ENCODE assay signal across 1 cellular context in the genomic region with DNA sequence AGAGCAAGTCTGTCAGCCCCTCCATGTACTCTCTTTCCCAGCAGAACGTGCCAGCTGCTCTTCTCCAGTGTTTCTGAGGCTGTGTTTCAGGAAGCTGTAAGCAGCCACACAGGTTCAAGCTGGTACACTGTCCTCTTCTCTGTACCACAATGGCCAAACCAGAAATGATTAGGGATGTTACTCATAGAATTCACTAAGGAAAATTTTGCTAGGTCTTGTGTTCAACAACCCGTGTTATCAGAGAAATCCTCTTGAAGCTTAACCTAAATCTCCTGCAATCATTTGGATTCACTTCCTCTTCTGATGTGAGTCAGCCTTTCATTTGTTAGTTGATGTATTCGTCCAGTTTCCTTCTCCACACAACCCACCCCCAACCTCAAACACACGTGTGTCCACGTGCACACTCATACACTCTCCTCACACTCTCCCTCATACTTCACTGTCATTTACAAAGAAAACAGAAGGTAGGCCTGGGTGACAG.
TF ChIP-seq lines count a peak whose summit lies in the region.

No MANE protein-coding gene starts in this region.

TF ChIP-seq in K562, 482 proteins besides CTCF, POLR2A, EP300 and RAD21 (continued from another document and continues in another):
- TF ChIP-seq RERE (CRISPR knock-in tag; IDR thresholded peaks at IDR 0.05; ENCODE audit: borderline replicate concordance) (no peak), U2AF2 (optimal IDR thresholded peaks at IDR 0.05; ENCODE audit: low read depth, low read length) (no peak), MCM3 (IDR thresholded peaks at IDR 0.05) (no peak), ZNF280A (IDR thresholded peaks at IDR 0.05; ENCODE audit: low read depth, partially characterized antibody) (no peak), SLC30A9 (CRISPR knock-in tag; IDR thresholded peaks at IDR 0.05) (no peak), MITF (IDR thresholded peaks at IDR 0.05) (no peak), NR3C1 (CRISPR knock-in tag; IDR thresholded peaks at IDR 0.05) (no peak), KDM1A (IDR thresholded peaks at IDR 0.05) (peak in 1 of 2 experiments; percentile 18; a peak in 1 of 4 replicates), HEY1 (CRISPR knock-in tag; IDR thresholded peaks at IDR 0.05; ENCODE audit: borderline replicate concordance) (no peak), MAFG (tag; conservative IDR thresholded peaks at IDR 0.05) (0 out of 2 replicates have a peak, but pooled peaks have one; percentile 17), HDGF (IDR thresholded peaks at IDR 0.05) (no peak), NCOA1 (IDR thresholded peaks at IDR 0.05; ENCODE audit: low read depth) (no peak), BHLHE40 (IDR thresholded peaks at IDR 0.05; ENCODE audit: low read length) (peak; percentile 83), ZNF146 (CRISPR knock-in tag; IDR thresholded peaks at IDR 0.05; ENCODE audit: unreplicated experiment) (no peak), RBM34 (IDR thresholded peaks at IDR 0.05; ENCODE audit: borderline replicate concordance, insufficient read depth, low read length) (no peak), KAT2B (IDR thresholded peaks at IDR 0.05; ENCODE audit: low read depth, low read length) (no peak), ZNF143 (CRISPR knock-in tag; IDR thresholded peaks at IDR 0.05) (no peak), ID3 (CRISPR knock-in tag; IDR thresholded peaks at IDR 0.05) (no peak), ID3 (tag; IDR thresholded peaks at IDR 0.05) (no peak), ZNF311 (CRISPR knock-in tag; IDR thresholded peaks at IDR 0.05) (no peak), EHMT2 (IDR thresholded peaks at IDR 0.05) (no peak), CBFA2T2 (conservative IDR thresholded peaks at IDR 0.05) (no peak), SMARCC2 (IDR thresholded peaks at IDR 0.05; ENCODE audit: low read depth) (peak; percentile 27; the same call in 1 of the 2 replicates), TEAD4 (IDR thresholded peaks at IDR 0.05; ENCODE audit: low read length) (no peak), TEAD4 (CRISPR knock-in tag; IDR thresholded peaks at IDR 0.05; ENCODE audit: borderline replicate concordance) (no peak), ESRRB (CRISPR knock-in tag; IDR thresholded peaks at IDR 0.05; ENCODE audit: borderline replicate concordance) (no peak), ZNF197 (CRISPR knock-in tag; IDR thresholded peaks at IDR 0.05; ENCODE audit: low read depth) (no peak), MAFF (IDR thresholded peaks at IDR 0.05; ENCODE audit: low read length) (peak; percentile 25; the same call in 1 of the 2 replicates), ZNF124 (CRISPR knock-in tag; IDR thresholded peaks at IDR 0.05) (no peak), TFAM (CRISPR knock-in tag; conservative IDR thresholded peaks at IDR 0.05) (no peak), TCF7L2 (IDR thresholded peaks at IDR 0.05; ENCODE audit: low read depth, low read length) (no peak), MYC (IDR thresholded peaks at IDR 0.05; ENCODE audit: low read depth, low read length) (peak; percentile 44; the same call in 1 of the 2 replicates), MYC (CRISPR knock-in tag; IDR thresholded peaks at IDR 0.05; ENCODE audit: borderline replicate concordance, low read depth) (no peak), KLF1 (tag; IDR thresholded peaks at IDR 0.05) (no peak), PHF21A (IDR thresholded peaks at IDR 0.05; ENCODE audit: borderline replicate concordance, low read depth) (no peak), ZBTB8A (IDR thresholded peaks at IDR 0.05; ENCODE audit: partially characterized antibody) (no peak), ZZZ3 (IDR thresholded peaks at IDR 0.05) (no peak)
- TF ChIP-seq, protein P1, sequence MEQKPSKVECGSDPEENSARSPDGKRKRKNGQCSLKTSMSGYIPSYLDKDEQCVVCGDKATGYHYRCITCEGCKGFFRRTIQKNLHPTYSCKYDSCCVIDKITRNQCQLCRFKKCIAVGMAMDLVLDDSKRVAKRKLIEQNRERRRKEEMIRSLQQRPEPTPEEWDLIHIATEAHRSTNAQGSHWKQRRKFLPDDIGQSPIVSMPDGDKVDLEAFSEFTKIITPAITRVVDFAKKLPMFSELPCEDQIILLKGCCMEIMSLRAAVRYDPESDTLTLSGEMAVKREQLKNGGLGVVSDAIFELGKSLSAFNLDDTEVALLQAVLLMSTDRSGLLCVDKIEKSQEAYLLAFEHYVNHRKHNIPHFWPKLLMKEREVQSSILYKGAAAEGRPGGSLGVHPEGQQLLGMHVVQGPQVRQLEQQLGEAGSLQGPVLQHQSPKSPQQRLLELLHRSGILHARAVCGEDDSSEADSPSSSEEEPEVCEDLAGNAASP (IDR thresholded peaks at IDR 0.05), result no peak
- TF ChIP-seq, protein P2, sequence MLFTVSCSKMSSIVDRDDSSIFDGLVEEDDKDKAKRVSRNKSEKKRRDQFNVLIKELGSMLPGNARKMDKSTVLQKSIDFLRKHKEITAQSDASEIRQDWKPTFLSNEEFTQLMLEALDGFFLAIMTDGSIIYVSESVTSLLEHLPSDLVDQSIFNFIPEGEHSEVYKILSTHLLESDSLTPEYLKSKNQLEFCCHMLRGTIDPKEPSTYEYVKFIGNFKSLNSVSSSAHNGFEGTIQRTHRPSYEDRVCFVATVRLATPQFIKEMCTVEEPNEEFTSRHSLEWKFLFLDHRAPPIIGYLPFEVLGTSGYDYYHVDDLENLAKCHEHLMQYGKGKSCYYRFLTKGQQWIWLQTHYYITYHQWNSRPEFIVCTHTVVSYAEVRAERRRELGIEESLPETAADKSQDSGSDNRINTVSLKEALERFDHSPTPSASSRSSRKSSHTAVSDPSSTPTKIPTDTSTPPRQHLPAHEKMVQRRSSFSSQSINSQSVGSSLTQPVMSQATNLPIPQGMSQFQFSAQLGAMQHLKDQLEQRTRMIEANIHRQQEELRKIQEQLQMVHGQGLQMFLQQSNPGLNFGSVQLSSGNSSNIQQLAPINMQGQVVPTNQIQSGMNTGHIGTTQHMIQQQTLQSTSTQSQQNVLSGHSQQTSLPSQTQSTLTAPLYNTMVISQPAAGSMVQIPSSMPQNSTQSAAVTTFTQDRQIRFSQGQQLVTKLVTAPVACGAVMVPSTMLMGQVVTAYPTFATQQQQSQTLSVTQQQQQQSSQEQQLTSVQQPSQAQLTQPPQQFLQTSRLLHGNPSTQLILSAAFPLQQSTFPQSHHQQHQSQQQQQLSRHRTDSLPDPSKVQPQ (CRISPR knock-in tag; IDR thresholded peaks at IDR 0.05; ENCODE audit: borderline replicate concordance), result no peak
- TF ChIP-seq, protein P3, sequence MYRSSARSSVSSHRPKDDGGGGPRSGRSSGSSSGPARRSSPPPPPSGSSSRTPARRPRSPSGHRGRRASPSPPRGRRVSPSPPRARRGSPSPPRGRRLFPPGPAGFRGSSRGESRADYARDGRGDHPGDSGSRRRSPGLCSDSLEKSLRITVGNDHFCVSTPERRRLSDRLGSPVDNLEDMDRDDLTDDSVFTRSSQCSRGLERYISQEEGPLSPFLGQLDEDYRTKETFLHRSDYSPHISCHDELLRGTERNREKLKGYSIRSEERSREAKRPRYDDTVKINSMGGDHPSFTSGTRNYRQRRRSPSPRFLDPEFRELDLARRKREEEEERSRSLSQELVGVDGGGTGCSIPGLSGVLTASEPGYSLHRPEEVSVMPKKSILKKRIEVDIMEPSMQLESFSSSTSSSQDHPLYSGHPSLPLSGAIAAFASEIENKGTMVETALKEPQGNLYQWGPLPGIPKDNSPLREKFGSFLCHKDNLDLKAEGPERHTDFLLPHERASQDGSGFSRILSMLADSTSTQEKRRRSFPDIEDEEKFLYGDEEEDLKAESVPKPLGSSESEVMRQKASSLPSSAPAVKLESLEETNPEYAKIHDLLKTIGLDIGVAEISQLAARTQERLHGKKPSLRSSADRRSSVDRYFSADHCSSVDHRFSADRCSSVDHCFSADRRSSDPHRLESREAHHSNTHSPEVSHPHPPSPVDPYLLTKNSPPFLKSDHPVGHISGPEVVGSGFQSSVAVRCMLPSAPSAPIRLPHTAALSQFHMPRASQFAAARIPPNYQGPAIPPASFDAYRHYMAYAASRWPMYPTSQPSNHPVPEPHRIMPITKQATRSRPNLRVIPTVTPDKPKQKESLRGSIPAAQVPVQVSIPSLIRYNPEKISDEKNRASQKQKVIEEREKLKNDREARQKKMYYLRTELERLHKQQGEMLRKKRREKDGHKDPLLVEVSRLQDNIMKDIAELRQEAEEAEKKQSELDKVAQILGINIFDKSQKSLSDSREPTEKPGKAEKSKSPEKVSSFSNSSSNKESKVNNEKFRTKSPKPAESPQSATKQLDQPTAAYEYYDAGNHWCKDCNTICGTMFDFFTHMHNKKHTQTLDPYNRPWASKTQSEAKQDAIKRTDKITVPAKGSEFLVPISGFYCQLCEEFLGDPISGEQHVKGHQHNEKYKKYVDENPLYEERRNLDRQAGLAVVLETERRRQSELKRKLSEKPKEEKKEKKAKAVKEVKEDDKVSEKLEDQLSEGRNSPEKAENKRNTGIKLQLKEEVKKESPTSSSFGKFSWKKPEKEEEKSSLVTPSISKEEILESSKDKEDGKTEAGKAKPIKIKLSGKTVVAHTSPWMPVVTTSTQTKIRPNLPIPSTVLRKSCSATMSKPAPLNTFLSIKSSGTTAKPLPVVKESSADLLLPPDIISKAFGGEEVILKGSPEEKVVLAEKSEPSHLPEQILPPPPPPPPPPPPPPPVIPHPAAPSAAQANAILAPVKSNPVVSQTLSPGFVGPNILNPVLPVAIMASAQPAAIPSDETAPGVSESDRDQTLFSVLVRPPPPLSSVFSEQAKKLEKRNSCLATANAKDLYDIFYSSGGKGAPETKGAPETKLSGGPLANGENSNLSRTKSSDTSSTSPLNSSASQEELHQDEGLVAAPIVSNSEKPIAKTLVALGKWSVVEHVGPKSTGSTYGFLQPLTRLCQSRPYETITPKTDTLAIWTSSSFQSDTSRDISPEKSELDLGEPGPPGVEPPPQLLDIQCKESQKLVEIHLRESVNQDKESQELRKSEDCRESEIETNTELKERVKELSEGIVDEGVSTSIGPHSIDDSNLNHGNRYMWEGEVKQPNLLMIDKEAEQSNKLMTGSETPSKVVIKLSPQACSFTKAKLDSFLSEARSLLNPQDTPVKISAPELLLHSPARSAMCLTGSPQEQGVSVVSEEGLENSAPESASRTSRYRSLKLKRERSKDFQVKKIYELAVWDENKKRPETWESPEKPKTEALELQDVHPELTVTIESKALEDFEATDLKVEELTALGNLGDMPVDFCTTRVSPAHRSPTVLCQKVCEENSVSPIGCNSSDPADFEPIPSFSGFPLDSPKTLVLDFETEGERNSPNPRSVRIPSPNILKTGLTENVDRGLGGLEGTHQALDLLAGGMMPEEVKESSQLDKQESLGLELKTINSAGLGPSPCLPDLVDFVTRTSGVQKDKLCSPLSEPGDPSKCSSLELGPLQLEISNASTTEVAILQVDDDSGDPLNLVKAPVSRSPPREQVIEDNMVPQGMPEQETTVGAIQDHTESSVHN (IDR thresholded peaks at IDR 0.05; ENCODE audit: borderline replicate concordance in 1 of 2, low read depth in 1 of 2), result no peak
